Comparison of ENCODE assay signal across 21 cellular contexts in genomic region chr12:81360916-81361315, GRCh38.
"Had no signal": no experiment of that assay in that cellular context is flagged by ENCODE, and none has a peak within 500 bp of the region (broad histone marks: within the 10 kb centered on the region; RNA-seq: fewer than 3 reads in every experiment).

No MANE protein-coding gene starts in this region.

- H3K9me3 ChIP-seq: esophagus squamous epithelium, heart right ventricle, psoas muscle, spleen, stomach, suprapubic skin, tibial artery, upper lobe of left lung, uterus had no signal

- H3K4me1 ChIP-seq: esophagus squamous epithelium, parathyroid adenoma, psoas muscle, spleen, stomach, suprapubic skin, tibial artery, upper lobe of left lung, uterus had no signal

- H3K27me3 ChIP-seq: esophagus squamous epithelium, heart right ventricle, spleen, stomach, suprapubic skin, tibial artery, upper lobe of left lung, uterus had no signal

- H3K36me3 ChIP-seq: esophagus squamous epithelium, heart right ventricle, spleen, stomach, suprapubic skin, upper lobe of left lung, uterus had no signal

- H3K27ac ChIP-seq: epithelial cell of prostate, esophagus squamous epithelium, heart right ventricle, parathyroid adenoma, psoas muscle, spleen, stomach, suprapubic skin, tibial artery, upper lobe of left lung, uterus had no signal

- DNase-seq: central memory CD4-positive, alpha-beta T cell; effector memory CD8-positive, alpha-beta T cell; esophagus squamous epithelium; foreskin fibroblast; heart right ventricle; islet precursor cell; mammary epithelial cell; naive thymus-derived CD4-positive, alpha-beta T cell; nephron progenitor cell; psoas muscle; spleen; stimulated activated CD4-positive, alpha-beta T cell treated with anti-CD3 and anti-CD28 coated beads, Interleukin-15, amount 100 ng/mL, for 24 hours; stimulated activated CD4-positive, alpha-beta T cell treated with anti-CD3 and anti-CD28 coated beads, Interleukin-1b, Interleukin-23, amount 100 ng/mL, for 48 hours; stimulated activated naive CD4-positive, alpha-beta T cell; stomach; tibial artery; upper lobe of left lung; uterus had no signal

- H3K4me3 ChIP-seq: esophagus squamous epithelium, heart right ventricle, psoas muscle, spleen, stomach, suprapubic skin, tibial artery, upper lobe of left lung, uterus had no signal
